In the genomic region with DNA sequence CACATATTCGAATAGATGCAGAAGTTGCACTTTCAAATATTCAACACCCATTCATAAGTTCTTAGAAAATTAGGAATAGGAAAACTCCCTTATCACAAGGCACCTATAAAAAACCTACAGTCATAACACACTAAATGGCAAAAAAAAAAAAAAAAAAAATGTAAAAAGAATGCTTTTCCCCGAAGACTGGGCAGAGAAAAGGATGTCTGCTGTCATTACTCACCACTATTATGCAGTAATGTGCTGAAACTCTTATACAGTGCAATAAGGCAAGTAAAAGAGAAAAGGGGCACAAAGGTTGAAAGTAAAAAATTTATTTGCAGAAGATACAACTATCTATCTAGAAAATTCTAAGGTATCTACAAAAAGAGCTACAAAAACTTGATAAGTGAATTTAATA, we compare ENCODE assay signal across 27 cellular contexts.
"Had no signal": no experiment of that assay in that cellular context is flagged by ENCODE, and none has a peak within 500 bp of the region (broad histone marks: within the 10 kb centered on the region; RNA-seq: fewer than 3 reads in every experiment).

No MANE protein-coding gene starts in this region.

- H3K27ac Mint-ChIP-seq: dendritic cell treated with granulocyte-macrophage colony-stimulating factor and Interleukin-4, amounts not matched to agents 40 ng/mL and 50 ng/mL, for 4 days; mesothelial cell of epicardium; natural killer cell treated with Interleukin-12 subunit alpha and Interleukin-12 subunit beta and Interleukin-15 and Interleukin-18, amount 100 ng/mL, for 72 hours; stimulated activated effector memory CD8-positive, alpha-beta T cell treated with anti-CD3 and anti-CD28 coated beads, Interleukin-12 subunit alpha, Interleukin-12 subunit beta, amount 100 ng/mL, for 72 hours had no signal

- H3K9me3 Mint-ChIP-seq: dendritic cell treated with granulocyte-macrophage colony-stimulating factor and Interleukin-4, amounts not matched to agents 40 ng/mL and 50 ng/mL, for 4 days; mesothelial cell of epicardium; naive B cell; natural killer cell treated with Interleukin-12 subunit alpha and Interleukin-12 subunit beta and Interleukin-15 and Interleukin-18, amount 100 ng/mL, for 72 hours had no signal

- H3K4me2 ChIP-seq: hepatocyte had no signal

- H3K79me2 ChIP-seq: hepatocyte had no signal

- H2AFZ ChIP-seq: hepatocyte had no signal

- H3K36me3 Mint-ChIP-seq: mesothelial cell of epicardium; naive B cell; natural killer cell treated with Interleukin-12 subunit alpha and Interleukin-12 subunit beta and Interleukin-15 and Interleukin-18, amount 100 ng/mL, for 72 hours; stimulated activated effector memory CD8-positive, alpha-beta T cell treated with anti-CD3 and anti-CD28 coated beads, Interleukin-12 subunit alpha, Interleukin-12 subunit beta, amount 100 ng/mL, for 72 hours had no signal

- H3K36me3 ChIP-seq: colonic mucosa, esophagus squamous epithelium, gastroesophageal sphincter, heart left ventricle, left lung, prostate gland, right atrium auricular region, stomach, thyroid gland, vagina had no signal

- DNase-seq: colonic mucosa; effector memory CD4-positive, alpha-beta T cell; erythroblast; esophagus squamous epithelium; foreskin keratinocyte; heart left ventricle; kidney; left lung; mesenchymal stem cell; mucosa of descending colon; naive B cell; stimulated activated CD4-positive, alpha-beta T cell treated with anti-CD3 and anti-CD28 coated beads, Interleukin-2, amount 100 ng/mL, for 24 hours; stimulated activated CD4-positive, alpha-beta T cell treated with anti-CD3 and anti-CD28 coated beads, Interleukin-4, amount 100 ng/mL, for 24 hours; stimulated activated naive CD4-positive, alpha-beta T cell treated with Interleukin-2 at 50 U/mL for 16 hours; stomach; thyroid gland; trophoblast cell had no signal

- H3K4me3 ChIP-seq: colonic mucosa, esophagus squamous epithelium, gastroesophageal sphincter, heart left ventricle, hepatocyte, left lung, mucosa of descending colon, prostate gland, right atrium auricular region, stomach, thyroid gland, vagina had no signal

- H3K4me1 ChIP-seq: colonic mucosa, foreskin keratinocyte, left lung, prostate gland had no signal

- H3K27ac ChIP-seq: colonic mucosa, esophagus squamous epithelium, foreskin keratinocyte, gastroesophageal sphincter, hepatocyte, left lung, prostate gland, right atrium auricular region, stomach, thyroid gland, vagina had no signal

- H3K27me3 Mint-ChIP-seq: dendritic cell treated with granulocyte-macrophage colony-stimulating factor and Interleukin-4, amounts not matched to agents 40 ng/mL and 50 ng/mL, for 4 days; naive B cell had no signal

- H3K9me3 ChIP-seq: colonic mucosa, esophagus squamous epithelium, gastroesophageal sphincter, heart left ventricle, left lung, mucosa of descending colon, prostate gland, right atrium auricular region, stomach, thyroid gland, vagina had no signal

- H3K4me3 Mint-ChIP-seq: dendritic cell treated with granulocyte-macrophage colony-stimulating factor and Interleukin-4, amounts not matched to agents 40 ng/mL and 50 ng/mL, for 4 days; mesothelial cell of epicardium; natural killer cell treated with Interleukin-12 subunit alpha and Interleukin-12 subunit beta and Interleukin-15 and Interleukin-18, amount 100 ng/mL, for 72 hours; neural crest cell; stimulated activated effector memory CD8-positive, alpha-beta T cell treated with anti-CD3 and anti-CD28 coated beads, Interleukin-12 subunit alpha, Interleukin-12 subunit beta, amount 100 ng/mL, for 72 hours had no signal

- H3K27me3 ChIP-seq: colonic mucosa, esophagus squamous epithelium, foreskin keratinocyte, gastroesophageal sphincter, heart left ventricle, hepatocyte, left lung, right atrium auricular region, stomach, thyroid gland, vagina had no signal
